Comparison of ENCODE assay signal across 1 cellular context in the genomic region with DNA sequence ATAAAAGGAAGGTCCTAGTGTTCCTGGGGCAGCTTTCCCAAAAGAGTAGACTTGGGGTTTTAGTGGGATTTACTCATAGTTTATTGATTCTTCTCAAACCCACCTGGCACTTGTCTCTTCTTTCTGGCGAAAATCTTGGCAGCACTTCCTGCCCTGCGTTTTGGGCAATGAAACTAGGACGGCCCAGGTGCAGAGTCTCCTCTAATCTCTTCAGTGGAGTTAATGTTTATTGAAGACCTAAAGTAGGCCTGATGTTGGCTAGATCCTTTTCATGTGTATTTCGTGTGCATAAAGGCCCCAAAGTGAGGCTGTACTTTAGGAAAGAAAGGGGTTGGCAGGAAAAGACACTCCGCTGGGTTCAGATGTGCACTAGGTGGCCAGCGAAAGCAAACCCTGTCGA.
TF ChIP-seq lines count a peak whose summit lies in the region.

No MANE protein-coding gene starts in this region.

TF ChIP-seq in GM12891, 5 proteins besides CTCF, POLR2A, EP300 and RAD21:
- TF ChIP-seq PAX5 (IDR thresholded peaks at IDR 0.05; ENCODE audit: insufficient read depth, low read length, severe bottlenecking) (no peak), POLR2AphosphoS5 (IDR thresholded peaks at IDR 0.05; ENCODE audit: low read depth, low read length) (no peak), SPI1 (IDR thresholded peaks at IDR 0.05; ENCODE audit: low read depth, low read length) (no peak), TAF1 (IDR thresholded peaks at IDR 0.05; ENCODE audit: low read depth, low read length) (no peak)
TF ChIP-seq in GM12891: peak in this region for 0.
